Comparison of ENCODE assay signal across 2 cellular contexts in genomic region chr9:111980398-111980797, GRCh38.
TF ChIP-seq lines count a peak whose summit lies in the region.

No MANE protein-coding gene starts in this region.

TF ChIP-seq in IMR-90, 13 proteins besides CTCF, POLR2A, EP300 and RAD21:
- no peak for TF ChIP-seq MAFK (IDR thresholded peaks at IDR 0.05; ENCODE audit: low read depth, low read length)
- TF ChIP-seq CEBPB (IDR thresholded peaks at IDR 0.05; ENCODE audit: low read depth, low read length) = no peak
- no peak for TF ChIP-seq SMC3 (IDR thresholded peaks at IDR 0.05; ENCODE audit: low read depth, low read length)
- TF ChIP-seq FOS (IDR thresholded peaks at IDR 0.05; ENCODE audit: low read depth, low read length) = no peak
- no peak for TF ChIP-seq ELK1 (IDR thresholded peaks at IDR 0.05; ENCODE audit: borderline replicate concordance, low read depth, low read length)
- no peak for TF ChIP-seq MXI1 (IDR thresholded peaks at IDR 0.05; ENCODE audit: borderline replicate concordance, low read depth, low read length)

TF ChIP-seq in K562, 482 proteins besides CTCF, POLR2A, EP300 and RAD21 (continues in another document):
- TF ChIP-seq ZNF584 (CRISPR knock-in tag; IDR thresholded peaks at IDR 0.05; ENCODE audit: low read depth) = peak; percentile 71; the same call in 1 of the 2 replicates
- no peak for TF ChIP-seq ZNF146 (CRISPR knock-in tag; IDR thresholded peaks at IDR 0.05; ENCODE audit: unreplicated experiment)
- peak; percentile 85 for TF ChIP-seq TFAP4 (CRISPR knock-in tag; IDR thresholded peaks at IDR 0.05; ENCODE audit: borderline replicate concordance)
- TF ChIP-seq CHAMP1 (IDR thresholded peaks at IDR 0.05) = peak; percentile 24; the same call in 1 of the 2 replicates
- TF ChIP-seq ILF3 (IDR thresholded peaks at IDR 0.05; ENCODE audit: borderline replicate concordance) = no peak
- TF ChIP-seq ZNF639 (CRISPR knock-in tag; conservative IDR thresholded peaks at IDR 0.05 in 1 of 2, IDR thresholded peaks at IDR 0.05 in 1 of 2) = peak in 1 of 2 experiments; percentile 45; a peak in 1 of 4 replicates
- TF ChIP-seq DACH1 (IDR thresholded peaks at IDR 0.05; ENCODE audit: partially characterized antibody) = peak; percentile 69
- TF ChIP-seq MNT (conservative IDR thresholded peaks at IDR 0.05) = 0 out of 4 replicates have a peak, but pooled peaks of 1 of the 2 experiments have one; percentile 23
- no peak for TF ChIP-seq BACH1 (tag; IDR thresholded peaks at IDR 0.05)
- TF ChIP-seq ZNF644 (tag; IDR thresholded peaks at IDR 0.05; ENCODE audit: low read depth) = peak; percentile 47; the same call in 1 of the 2 replicates
- TF ChIP-seq IRF2 (CRISPR knock-in tag; IDR thresholded peaks at IDR 0.05) = no peak
- 0 out of 2 replicates have a peak, but pooled peaks have one; percentile 43 for TF ChIP-seq DIDO1 (tag; IDR thresholded peaks at IDR 0.05; ENCODE audit: low read depth)
- 0 out of 2 replicates have a peak, but pooled peaks have one; percentile 45 for TF ChIP-seq HES1 (IDR thresholded peaks at IDR 0.05; ENCODE audit: low read depth)
- no peak for TF ChIP-seq PHF20 (IDR thresholded peaks at IDR 0.05; ENCODE audit: partially characterized antibody)
- TF ChIP-seq ZFP36 (IDR thresholded peaks at IDR 0.05; ENCODE audit: low read depth, low read length, partially characterized antibody) = peak; percentile 26
- peak; percentile 59; the same call in 1 of the 2 replicates for TF ChIP-seq NR2C1 (IDR thresholded peaks at IDR 0.05)
- peak; percentile 86 for TF ChIP-seq NR2C1 (tag; IDR thresholded peaks at IDR 0.05)
- TF ChIP-seq ZNF449 (CRISPR knock-in tag; IDR thresholded peaks at IDR 0.05) = no peak
- TF ChIP-seq SNAPC5 (CRISPR knock-in tag; IDR thresholded peaks at IDR 0.05) = no peak
- peak; percentile 74 for TF ChIP-seq FOXM1 (IDR thresholded peaks at IDR 0.05; ENCODE audit: low read depth)
- TF ChIP-seq FOXM1 (CRISPR knock-in tag; IDR thresholded peaks at IDR 0.05; ENCODE audit: low read depth) = no peak
- peak; percentile 95 for TF ChIP-seq SOX6 (IDR thresholded peaks at IDR 0.05)
- no peak for TF ChIP-seq ID3 (CRISPR knock-in tag; IDR thresholded peaks at IDR 0.05)
- TF ChIP-seq ID3 (tag; IDR thresholded peaks at IDR 0.05) = peak; percentile 57; the same call in 1 of the 2 replicates
- TF ChIP-seq ZNF592 (IDR thresholded peaks at IDR 0.05) = no peak
- no peak for TF ChIP-seq CBX8 (IDR thresholded peaks at IDR 0.05; ENCODE audit: borderline replicate concordance, extremely low read depth, low read depth, low read length, poor library complexity, severe bottlenecking)
- TF ChIP-seq ZEB2 (IDR thresholded peaks at IDR 0.05) = peak; percentile 50; the same call in 1 of the 2 replicates
- peak; percentile 92 for TF ChIP-seq CBFA2T2 (conservative IDR thresholded peaks at IDR 0.05)
- TF ChIP-seq ESRRA (IDR thresholded peaks at IDR 0.05; ENCODE audit: borderline replicate concordance, low read depth) = peak; percentile 99
- TF ChIP-seq GATA2 (CRISPR knock-in tag; IDR thresholded peaks at IDR 0.05) = peak; percentile 52
- 0 out of 2 replicates have a peak, but pooled peaks have one; percentile 63 for TF ChIP-seq ZNF589 (CRISPR knock-in tag; IDR thresholded peaks at IDR 0.05; ENCODE audit: low read depth)
- TF ChIP-seq GATAD2A (IDR thresholded peaks at IDR 0.05) = 0 out of 2 replicates have a peak, but pooled peaks have one; percentile 23
- peak; percentile 78 for TF ChIP-seq CXXC5 (CRISPR knock-in tag; IDR thresholded peaks at IDR 0.05)
- TF ChIP-seq L3MBTL2 (IDR thresholded peaks at IDR 0.05) = peak; percentile 34; the same call in 1 of the 2 replicates
- TF ChIP-seq E4F1 (CRISPR knock-in tag; IDR thresholded peaks at IDR 0.05; ENCODE audit: borderline replicate concordance) = no peak
- peak; percentile 95 for TF ChIP-seq CBFA2T3 (IDR thresholded peaks at IDR 0.05)
- TF ChIP-seq TCF3 (CRISPR knock-in tag; IDR thresholded peaks at IDR 0.05) = peak; percentile 86
- peak; percentile 27; the same call in 1 of the 2 replicates for TF ChIP-seq MYNN (IDR thresholded peaks at IDR 0.05)
- no peak for TF ChIP-seq MYNN (CRISPR knock-in tag; IDR thresholded peaks at IDR 0.05)
- TF ChIP-seq IRF1 (CRISPR knock-in tag; IDR thresholded peaks at IDR 0.05; ENCODE audit: borderline replicate concordance) = no peak
- TF ChIP-seq FOSL1 (tag; conservative IDR thresholded peaks at IDR 0.05) = peak; percentile 45
- no peak for TF ChIP-seq HSF4 (CRISPR knock-in tag; IDR thresholded peaks at IDR 0.05; ENCODE audit: borderline replicate concordance)
- TF ChIP-seq CBX1 (IDR thresholded peaks at IDR 0.05; ENCODE audit: low read depth) = no peak
- peak; percentile 61; the same call in 1 of the 2 replicates for TF ChIP-seq POLR2AphosphoS5 (IDR thresholded peaks at IDR 0.05; ENCODE audit: control insufficient read depth, insufficient read depth, low read depth, low read length)
